Comparison of ENCODE assay signal across 8 cellular contexts in genomic region chr22:36470162-36470993, GRCh38. TPM values are rescaled to one million over a fixed set of nuclear protein-coding genes. Genes with fewer than 3 reads are reported as not detected.
DNase-seq lines count a peak whose midpoint lies in the region; ATAC-seq and TF ChIP-seq lines count a peak whose summit lies in the region.

No MANE protein-coding gene starts in this region.

- no peaks in the 10 kb centered on the region for H3K36me3 ChIP-seq in MM.1S (replicated peaks; ENCODE audit: insufficient read depth, low read length)
- H3K36me3 ChIP-seq in adrenal gland (replicated peaks in 1 of 2): peaks cover 0 to 44% of the 10 kb centered on the region in 2 donors
- H3K36me3 ChIP-seq in heart right ventricle: peaks cover 0 to 58% (median 19%) of the 10 kb centered on the region in 9 donors

- H2AFZ ChIP-seq in MM.1S (ENCODE audit: low read length): no peak overlapping the region

- H3K4me1 ChIP-seq in MM.1S (ENCODE audit: low read length): peaks cover 34% of the 10 kb centered on the region
- peaks cover 32 to 47% of the 10 kb centered on the region in 2 donors for H3K4me1 ChIP-seq in adrenal gland (replicated peaks in 1 of 2)
- peaks cover 15 to 79% (median 54%) of the 10 kb centered on the region in 9 donors for H3K4me1 ChIP-seq in heart right ventricle

- 0 out of 2 replicates have a peak, but pooled peaks cover 4% of the 10 kb centered on the region for H3F3A ChIP-seq in MM.1S (ENCODE audit: insufficient read depth, low read length)

- no peak overlapping the region for H3K27ac ChIP-seq in MM.1S (ENCODE audit: low read length)
- H3K27ac ChIP-seq in adrenal gland: peak overlapping the region in 4 of 5 donors; percentile 59 to 87 (median 76)
- peak overlapping the region in 9 of 10 donors; percentile 66 to 97 (median 94) for H3K27ac ChIP-seq in heart right ventricle

- H3K9ac ChIP-seq in MM.1S (ENCODE audit: low read length): no peak overlapping the region

- WGBS in adrenal gland, 4 donors: 36 to 43% (median 39%) methylated on average over 11 to 14 of the region's 14 CpGs
- 43 to 44% methylated on average over 14 of the region's 14 CpGs for WGBS in heart right ventricle, 2 donors

- ATAC-seq in heart right ventricle (peak; percentile 61 to 79 (median 74)), HG03025 (IDR thresholded peaks at IDR 0.05; ENCODE audit: low FRiP score, unreplicated experiment) (no peak)

- DNase-seq in GF-D8 (lab: John Stamatoyannopoulos, UW) (peak; percentile 55), MM.1S (peak; percentile 83), T-helper 1 cell (peak; percentile 66 to 83 (median 74)), adrenal gland (peak; percentile 82 to 95 (median 90)), heart right ventricle (peak; percentile 74 to 87), pulmonary artery endothelial cell (ENCODE audit: low read depth, low spot score) (peak; percentile 64), ureter (ENCODE audit: low spot score) (peak; percentile 88)

- no peaks in the 10 kb centered on the region for H3K9me3 ChIP-seq in MM.1S (replicated peaks; ENCODE audit: insufficient read depth, low read length)
- H3K9me3 ChIP-seq in adrenal gland (replicated peaks in 1 of 3): no peaks in the 10 kb centered on the region
- no peaks in the 10 kb centered on the region for H3K9me3 ChIP-seq in heart right ventricle

- H3K27me3 ChIP-seq in MM.1S (replicated peaks; ENCODE audit: insufficient read depth, low read length) (no peaks in the 10 kb centered on the region), adrenal gland (no peaks in the 10 kb centered on the region), heart right ventricle (no peaks in the 10 kb centered on the region)

- intact Hi-C loops in adrenal gland (cut with DNase I): loop anchor here (2.0 to 5.0 kb wide), 2 partner anchors 168 to 170 kb away; no protein-coding TSS in a partner anchor
- intact Hi-C loops in heart right ventricle (cut with DNase I): loop anchor here (1.0 to 10.0 kb wide), 5 partner anchors 148 to 276 kb away; no protein-coding TSS in a partner anchor

- peak; percentile 96 for TF ChIP-seq CTCF in MM.1S (IDR thresholded peaks at IDR 0.05; ENCODE audit: low read length)
- peak; percentile 89 to 96 (median 90) for TF ChIP-seq CTCF in adrenal gland (IDR thresholded peaks at IDR 0.05)
- TF ChIP-seq CTCF in heart right ventricle (IDR thresholded peaks at IDR 0.05): peak in 8 of 9 donors; percentile 92 to 98 (median 97)

- H4K20me1 ChIP-seq in MM.1S (ENCODE audit: insufficient read depth, low read length): no peaks in the 10 kb centered on the region

- no peak for TF ChIP-seq POLR2A in adrenal gland (IDR thresholded peaks at IDR 0.05)

- peaks cover 14% of the 10 kb centered on the region for H3K79me2 ChIP-seq in MM.1S (ENCODE audit: low read length)

- H3K9me2 ChIP-seq in MM.1S (replicated peaks; ENCODE audit: insufficient read depth, low read length): no peaks in the 10 kb centered on the region

- no peak overlapping the region for H3K4me3 ChIP-seq in MM.1S (ENCODE audit: low read length)
- H3K4me3 ChIP-seq in adrenal gland: no peak overlapping the region
- H3K4me3 ChIP-seq in heart right ventricle: no peak overlapping the region

- H3K4me2 ChIP-seq in MM.1S (ENCODE audit: low read depth, low read length): peak overlapping the region; percentile 9; the same call in 1 of the 2 replicates

RNA-seq across cellular contexts. Expression of gene TXN2, which starts 11.1 kb away (rescaled TPM):
- 100 to 1,000 TPM; 160 to 245 (median 190) TPM for total RNA-seq in adrenal gland
- polyA plus RNA-seq in adrenal gland: 100 to 1,000 TPM; 213 to 241 (median 223) TPM
- total RNA-seq in heart right ventricle: 100 to 1,000 TPM; 107 to 142 (median 122) TPM
- 100 to 1,000 TPM; 103 to 155 TPM for polyA plus RNA-seq in heart right ventricle
- 28.6 and 32.8 TPM in 2 replicates for total RNA-seq in pulmonary artery endothelial cell
- 88.2 TPM for total RNA-seq in ureter

RNA-seq across cellular contexts. Expression of gene FOXRED2, which starts 36.5 kb away (rescaled TPM):
- total RNA-seq in adrenal gland: 10 to 100 TPM; 16.1 to 37.6 (median 28.2) TPM
- polyA plus RNA-seq in adrenal gland: 10 to 100 TPM in 1 of 3 donors, 1 to 10 TPM in 2; 5.5 to 13.3 (median 6.4) TPM
- total RNA-seq in heart right ventricle: 10 to 100 TPM in 3 of 10 donors, 1 to 10 TPM in 7; 6.3 to 15.7 (median 8.6) TPM
- 1 to 10 TPM; 2.2 to 2.4 TPM for polyA plus RNA-seq in heart right ventricle
- total RNA-seq in pulmonary artery endothelial cell: 4.9 and 6.2 TPM in 2 replicates
- 15.3 TPM for total RNA-seq in ureter

RNA-seq across cellular contexts. Expression of gene EIF3D, which starts 58.6 kb away (rescaled TPM):
- total RNA-seq in adrenal gland (100 to 1,000 TPM; 121 to 319 (median 187) TPM), heart right ventricle (100 to 1,000 TPM in 1 of 10 donors, 10 to 100 TPM in 9; 61.4 to 113 (median 79.9) TPM), pulmonary artery endothelial cell (457 and 642 TPM in 2 replicates), ureter (169 TPM)
- polyA plus RNA-seq in adrenal gland (100 to 1,000 TPM; 118 to 174 (median 174) TPM), heart right ventricle (100 to 1,000 TPM in 1 of 2 donors, 10 to 100 TPM in 1; 65.4 to 180 TPM)
